Comparison of ENCODE assay signal across 23 cellular contexts in the genomic region with DNA sequence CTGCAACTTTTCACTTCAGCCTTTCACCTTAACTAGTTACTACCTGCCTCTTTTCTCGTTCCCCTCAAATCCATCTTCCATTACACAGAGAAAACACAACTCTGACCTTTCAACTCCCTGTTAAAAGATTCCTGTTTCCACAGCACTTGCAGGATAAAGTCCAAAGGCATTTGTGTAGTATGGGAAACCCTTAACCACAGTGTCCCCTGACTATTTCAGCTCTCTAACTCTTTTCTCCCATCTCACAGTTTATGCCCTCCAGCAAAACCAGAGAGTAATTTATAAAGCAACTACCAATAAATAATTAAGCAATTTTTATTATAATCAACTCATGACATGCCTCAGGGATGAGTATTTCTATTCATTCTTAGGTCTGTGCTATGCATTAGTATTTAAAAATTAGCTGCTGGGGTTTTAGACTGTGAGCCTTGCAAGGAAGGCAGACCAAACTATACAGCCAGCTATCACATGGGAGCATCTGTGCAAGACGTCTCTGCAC. TPM values are rescaled to one million over a fixed set of nuclear protein-coding genes. Genes with fewer than 3 reads are reported as not detected.
DNase-seq lines count a peak whose midpoint lies in the region; ATAC-seq, FAIRE-seq and TF ChIP-seq lines count a peak whose summit lies in the region.
"Had no signal": no experiment of that assay in that cellular context is flagged by ENCODE, and none has a peak within 500 bp of the region (broad histone marks: within the 10 kb centered on the region; RNA-seq: fewer than 3 reads in every experiment).

No MANE protein-coding gene starts in this region.

- no TSS peak for BruUV-seq in HepG2 (replicated peaks; lab: Mats Ljungman, UMichigan)

- TF ChIP-seq RAD21 in HepG2 (CRISPR knock-in tag; IDR thresholded peaks at IDR 0.05): no peak

- no peak overlapping the region for H3K9ac ChIP-seq in SK-N-MC (ENCODE audit: insufficient read length)
- no peak overlapping the region; the same call in 1 of the 2 replicates for H3K9ac ChIP-seq in HepG2 (ENCODE audit: insufficient read depth, low read depth, low read length)

- H3K36me3 ChIP-seq in cardiac muscle cell (no peaks in the 10 kb centered on the region), SK-N-MC (ENCODE audit: insufficient read depth, low read length) (no peaks in the 10 kb centered on the region), HepG2 (replicated peaks in 1 of 2; ENCODE audit: control insufficient read depth in 1 of 2, insufficient read depth in 2 of 2, low read length in 2 of 2) (no peaks in the 10 kb centered on the region), vagina (no peaks in the 10 kb centered on the region)
- H3K36me3 ChIP-seq: BE2C, Peyer's patch, upper lobe of right lung had no signal

- TF ChIP-seq CTCF in cardiac muscle cell (IDR thresholded peaks at IDR 0.05; ENCODE audit: low read depth, low read length) (no peak), HepG2 (CRISPR knock-in tag; IDR thresholded peaks at IDR 0.05) (no peak), vagina (IDR thresholded peaks at IDR 0.05) (no peak)

- H2AFZ ChIP-seq in HepG2 (ENCODE audit: low read length): peak overlapping the region; percentile 82

- DNase-seq in cardiac muscle cell (ENCODE audit: low read depth in 1 of 2, low spot score in 1 of 2) (no peak), left ventricle myocardium superior (no peak), SK-N-MC (ENCODE audit: low read depth, low spot score) (peak; percentile 65), HepG2 (ENCODE audit: low spot score) (peak; percentile 72), nucleus accumbens (lab: John Stamatoyannopoulos, UW) (no peak), cardiac septum (ENCODE audit: low spot score) (no peak), vagina (ENCODE audit: extremely low spot score in 2 of 2) (no peak)
- no peak for DNase-seq in activated naive CD4-positive, alpha-beta T cell treated with Interleukin-2 at 50 U/mL for 16 hours
- DNase-seq: activated CD4-positive, alpha-beta T cell treated with anti-CD3 and anti-CD28 coated beads for 48 hours; activated naive CD4-positive, alpha-beta T cell treated with anti-CD3 and anti-CD28 coated beads for 36 hours; activated T-cell treated with anti-CD3 and anti-CD28 coated beads, Interleukin-2, amount 50 U/mL, for 48 hours; amniotic stem cell; BE2C; cortex of kidney; NCI-H1048; NCI-H2029; Peyer's patch; SIG-M5; substantia nigra; T-helper 17 cell; upper lobe of right lung had no signal

- POLR2A ChIA-PET in HepG2 (lab: Yijun Ruan, JAX): interaction anchor here (0.8 to 2.5 kb wide), 3 partner anchors 210 to 535 kb away, joined by 4 to 7 read pairs (median 5); partner anchors contain the start of gene SGCE

- ATAC-seq in left ventricle myocardium superior (no peak), HepG2 (peak; percentile 91)
- ATAC-seq: T-helper 17 cell, upper lobe of right lung had no signal

- H3K4me2 ChIP-seq in HepG2 (ENCODE audit: low read depth, low read length): peak overlapping the region; percentile 76

- intact Hi-C loops in left ventricle myocardium superior (cut with micrococcal nuclease) (loop anchor here (5.0 kb wide), 1 partner anchor 802 kb away; no protein-coding TSS in a partner anchor), HepG2 (cut with micrococcal nuclease; ENCODE audit: unreplicated experiment) (loop anchor here (5.0 to 10.0 kb wide), 4 partner anchors 212 to 759 kb away; partner anchors contain the start of genes PPP1R9A and SGCE), cardiac septum (cut with DNase I) (loop anchor here (5.0 to 10.0 kb wide), 4 partner anchors 459 to 1032 kb away; partner anchors contain the start of gene PPP1R9A), vagina (cut with DNase I) (no loop called here)

- WGBS in HepG2 (ENCODE audit: low lambda C conversion rate): 0% methylated on average over 2 of the region's 2 CpGs

- H3K79me2 ChIP-seq in HepG2 (ENCODE audit: insufficient read depth, low read length): no peaks in the 10 kb centered on the region

- TF ChIP-seq POLR2A in HepG2 (IDR thresholded peaks at IDR 0.05; ENCODE audit: insufficient read depth in 1 of 2, low read depth in 2 of 2, low read length in 2 of 2) (no peak), vagina (IDR thresholded peaks at IDR 0.05) (no peak)

- H3K4me3 ChIP-seq in cardiac muscle cell (no peak overlapping the region), SK-N-MC (peak overlapping the region; percentile 48; the same call in 1 of the 2 replicates), HepG2 (replicated peaks in 1 of 3; ENCODE audit: insufficient read depth in 1 of 3, low read depth in 2 of 3, low read length in 3 of 3) (peak overlapping the region in 2 of 3 experiments; percentile 26 to 40; a peak in 2 of 6 replicates), vagina (no peak overlapping the region)
- H3K4me3 ChIP-seq: Peyer's patch, upper lobe of right lung had no signal

- H3K9me3 ChIP-seq in cardiac muscle cell (ENCODE audit: low read depth): no peaks in the 10 kb centered on the region
- H3K9me3 ChIP-seq in SK-N-MC (ENCODE audit: low read depth, low read length): no peaks in the 10 kb centered on the region; the same call in 1 of the 2 replicates
- H3K9me3 ChIP-seq in HepG2 (ENCODE audit: low read length): 0 out of 2 replicates have a peak, but pooled peaks cover 9% of the 10 kb centered on the region
- no peaks in the 10 kb centered on the region for H3K9me3 ChIP-seq in vagina
- H3K9me3 ChIP-seq: BE2C, Peyer's patch, upper lobe of right lung had no signal

- peak in 1 of 2 experiments; percentile 57; a peak in 2 of 4 replicates for TF ChIP-seq EP300 in HepG2 (IDR thresholded peaks at IDR 0.05; ENCODE audit: low read depth in 2 of 2, low read length in 2 of 2)
- TF ChIP-seq EP300 in HepG2 (CRISPR knock-in tag; IDR thresholded peaks at IDR 0.05; ENCODE audit: borderline replicate concordance): no peak

- no peaks in the 10 kb centered on the region for H4K20me1 ChIP-seq in HepG2 (ENCODE audit: insufficient read depth, low read length)

- peaks cover 22% of the 10 kb centered on the region for H3K4me1 ChIP-seq in cardiac muscle cell (ENCODE audit: low read depth)
- H3K4me1 ChIP-seq in HepG2 (ENCODE audit: insufficient read depth, low read length): peaks cover 49% of the 10 kb centered on the region
- no peaks in the 10 kb centered on the region for H3K4me1 ChIP-seq in vagina
- H3K4me1 ChIP-seq: BE2C, Peyer's patch, upper lobe of right lung had no signal

- H3K27ac ChIP-seq in cardiac muscle cell: peak overlapping the region; percentile 34
- peak overlapping the region; percentile 40; the same call in 1 of the 2 replicates for H3K27ac ChIP-seq in SK-N-MC
- H3K27ac ChIP-seq in HepG2 (ENCODE audit: extremely low read length, insufficient read depth, low read length): peak overlapping the region; percentile 64
- no peak overlapping the region for H3K27ac ChIP-seq in vagina
- H3K27ac ChIP-seq: Peyer's patch, upper lobe of right lung had no signal

- in situ Hi-C loops in HepG2 (cut with HindIII; ENCODE audit: extremely low pct_ligation_motif_present, low pct_unique_long_range_greater_than_20kb): loop anchor here (25.0 kb wide), 1 partner anchor 792 kb away; no protein-coding TSS in a partner anchor

- CTCF ChIA-PET in HepG2 (lab: Yijun Ruan, JAX; ENCODE audit: low intra/inter-chr PET ratio, low total read pairs): no interaction called here

- no peaks in the 10 kb centered on the region for H3K27me3 ChIP-seq in cardiac muscle cell
- H3K27me3 ChIP-seq in HepG2 (ENCODE audit: control insufficient read depth in 1 of 2, insufficient read depth in 2 of 2, low read length in 2 of 2): no peaks in the 10 kb centered on the region
- no peaks in the 10 kb centered on the region for H3K27me3 ChIP-seq in vagina
- H3K27me3 ChIP-seq: Peyer's patch, upper lobe of right lung had no signal

- FAIRE-seq in HepG2 (lab: Jason Lieb, UNC): peak; percentile 63
- FAIRE-seq: bronchial epithelial cell, H1 had no signal

TF ChIP-seq in HepG2, 621 proteins besides CTCF, POLR2A, EP300 and RAD21 (continues in another document):
- TF ChIP-seq KDM6A (CRISPR knock-in tag; IDR thresholded peaks at IDR 0.05; ENCODE audit: low read depth) (peak; percentile 58; the same call in 1 of the 2 replicates), ZNF251 (CRISPR knock-in tag; IDR thresholded peaks at IDR 0.05) (no peak), HOXA3 (CRISPR knock-in tag; IDR thresholded peaks at IDR 0.05) (no peak), NRL (CRISPR knock-in tag; IDR thresholded peaks at IDR 0.05; ENCODE audit: borderline replicate concordance) (no peak), ATF7-NPFF (CRISPR knock-in tag; IDR thresholded peaks at IDR 0.05; ENCODE audit: low read depth) (no peak), MYNN (CRISPR knock-in tag; IDR thresholded peaks at IDR 0.05; ENCODE audit: low read depth) (no peak)

RNA-seq across cellular contexts. Expression of gene COL1A2, which starts 51.0 kb away (rescaled TPM):
- total RNA-seq in cardiac muscle cell (76.6 and 116 TPM in 2 replicates), left ventricle myocardium superior (78.1 TPM), HepG2 (2016; rRNA removed; fragmentation: Illumina TruSeq; extraction: Trizol) (not detected in 2 replicates), cardiac septum (170 TPM), vagina (199 TPM)
- polyA plus RNA-seq in cardiac muscle cell (73.5 and 122 TPM in 2 replicates), HepG2 (2011; rRNA removed) (not detected in 2 replicates)
- total RNA-seq in HepG2 (2016; cell fraction: cytosol; rRNA removed; fragmentation: Illumina TruSeq; extraction: Trizol; ENCODE audit: low read depth): not detected in 2 replicates
- not detected in 2 replicates for total RNA-seq in HepG2 (2016; cell fraction: insoluble cytoplasmic fraction; rRNA removed; fragmentation: Illumina TruSeq; extraction: Trizol)
- total RNA-seq in HepG2 (2016; cell fraction: membrane; rRNA removed; fragmentation: Illumina TruSeq; extraction: Trizol): not detected in 2 replicates
- not detected in 2 replicates for total RNA-seq in HepG2 (2016; cell fraction: nucleus; rRNA removed; fragmentation: Illumina TruSeq; extraction: Trizol)
- polyA plus RNA-seq in HepG2 (2011; cell fraction: cytosol; rRNA removed): not detected in 2 replicates
- not detected in 2 replicates for polyA plus RNA-seq in HepG2 (2011; cell fraction: nucleus; rRNA removed)
- polyA plus RNA-seq in HepG2 (2012): not detected in 2 replicates
- not detected in 2 replicates for polyA plus RNA-seq in HepG2 (2016; cell fraction: cytosol; fragmentation: Illumina TruSeq; extraction: Trizol; ENCODE audit: low read depth)
- polyA plus RNA-seq in HepG2 (2016; cell fraction: insoluble cytoplasmic fraction; fragmentation: Illumina TruSeq; extraction: Trizol; ENCODE audit: low read depth): not detected in 2 replicates
- not detected in 2 replicates for polyA plus RNA-seq in HepG2 (2016; cell fraction: membrane; fragmentation: Illumina TruSeq; extraction: Trizol; ENCODE audit: low read depth)
- polyA plus RNA-seq in HepG2 (2016; cell fraction: nucleus; fragmentation: Illumina TruSeq; extraction: Trizol; ENCODE audit: insufficient read depth, low read depth): not detected in 2 replicates
- 0.07 TPM in 1 of 2 replicates, not detected in the other for polyA minus RNA-seq in HepG2 (2011; rRNA and poly(A)+ RNA removed; ENCODE audit: low replicate concordance)
- polyA minus RNA-seq in HepG2 (2011; cell fraction: cytosol; rRNA and poly(A)+ RNA removed): not detected in 2 replicates
- not detected in 2 replicates for polyA minus RNA-seq in HepG2 (2011; cell fraction: nucleus; rRNA and poly(A)+ RNA removed)
- total RNA-seq: T-helper 17 cell had no signal

Comparison
In these comparisons a context has a peak if more than half of its experiments do, and no peak if none do; other contexts are left out.
1. DNase-seq: peak in SK-N-MC (single experiment) and HepG2 (single experiment); none in cardiac muscle cell (0 of 2), left ventricle myocardium superior (single experiment), activated naive CD4-positive, alpha-beta T cell treated with Interleukin-2 at 50 U/mL for 16 hours (single experiment), nucleus accumbens (0 of 56), cardiac septum (single experiment) and vagina (0 of 2).
2. H3K4me3 ChIP-seq: peak in SK-N-MC (single experiment) and HepG2 (2 of 3); none in cardiac muscle cell (single experiment) and vagina (0 of 2).
3. RNA of gene COL1A2, which starts 51.0 kb away (total RNA-seq): 199 TPM in vagina (single experiment), 170 TPM in cardiac septum (single experiment), 78.1 TPM in left ventricle myocardium superior (single experiment) and 76.6 to 116 TPM in cardiac muscle cell; not detected in HepG2; every median in the first group is over 10 times any median in the second.